In genomic region chr13:20401586-20401957, GRCh38 we compare ENCODE assay signal across 25 cellular contexts.
A peak's percentile ranks its signal among the peaks of the same experiment; 100 is the strongest.
DNase-seq lines count a peak whose midpoint lies in the region; TF ChIP-seq lines count a peak whose summit lies in the region.
"Had no signal": no experiment of that assay in that cellular context is flagged by ENCODE, and none has a peak within 500 bp of the region (broad histone marks: within the 10 kb centered on the region; RNA-seq: fewer than 3 reads in every experiment).

No MANE protein-coding gene starts in this region.

- H3K4me1 ChIP-seq in fibroblast of lung (ENCODE audit: control insufficient read depth, extremely low read depth, insufficient read depth, low read length) (no peaks in the 10 kb centered on the region), neuronal stem cell (ENCODE audit: control insufficient read depth in 2 of 2, insufficient read depth in 1 of 2, low read depth in 1 of 2, low read length in 2 of 2) (peaks cover 0 to 3% of the 10 kb centered on the region in 2 donors), uterus (no peaks in the 10 kb centered on the region)

- no peaks in the 10 kb centered on the region for H3K9me3 Mint-ChIP-seq in activated T-cell treated with anti-CD3 and anti-CD28 coated beads, Interleukin-2, amount 50 U/mL, for 24 hours
- peaks cover 2% of the 10 kb centered on the region for H3K9me3 Mint-ChIP-seq in progenitor cell of endocrine pancreas (ENCODE audit: low read depth)
- H3K9me3 Mint-ChIP-seq: CD4-positive, alpha-beta T cell; T-helper 1 cell treated with Interleukin-12 subunit alpha and Interleukin-12 subunit beta and Interleukin-4 antibody, amounts not matched to agents 30 μg/mL and 1 μg/mL, for 36 hours had no signal

- no peak overlapping the region for H2BK12ac ChIP-seq in neuronal stem cell (ENCODE audit: low read length)

- H3K18ac ChIP-seq in neuronal stem cell (ENCODE audit: low read length): no peak overlapping the region

- no peak overlapping the region for H3K14ac ChIP-seq in neuronal stem cell (ENCODE audit: low read length)

- no peaks in the 10 kb centered on the region for H4K20me1 ChIP-seq in fibroblast of lung (ENCODE audit: control insufficient read depth, extremely low read depth, insufficient read depth, low read length)

- H3K27me3 ChIP-seq in fibroblast of lung (ENCODE audit: control insufficient read depth, insufficient read depth, low read length): peaks cover 4% of the 10 kb centered on the region
- peaks cover 0 to 15% (median 0%) of the 10 kb centered on the region in 3 experiments for H3K27me3 ChIP-seq in neuronal stem cell (ENCODE audit: control insufficient read depth in 3 of 3, insufficient read depth in 3 of 3, low read depth in 1 of 3, low read length in 3 of 3)
- H3K27me3 ChIP-seq in uterus: no peaks in the 10 kb centered on the region
- H3K27me3 ChIP-seq: transverse colon had no signal

- no peak for TF ChIP-seq CTCF in fibroblast of lung (conservative IDR thresholded peaks at IDR 0.05 in 1 of 2, IDR thresholded peaks at IDR 0.05 in 1 of 2; ENCODE audit: low read depth in 1 of 2, low read length in 2 of 2)
- no peak for TF ChIP-seq CTCF in progenitor cell of endocrine pancreas (IDR thresholded peaks at IDR 0.05; ENCODE audit: unreplicated experiment)
- TF ChIP-seq CTCF in uterus (IDR thresholded peaks at IDR 0.05): no peak

- H3K9ac ChIP-seq in fibroblast of lung (ENCODE audit: insufficient read depth, low read length) (no peak overlapping the region), neuronal stem cell (ENCODE audit: low read depth, low read length, poor library complexity) (no peak overlapping the region)

- H2AK5ac ChIP-seq in neuronal stem cell (ENCODE audit: low read depth, low read length): no peak overlapping the region

- H3K4me3 ChIP-seq in fibroblast of lung (replicated peaks in 1 of 4; ENCODE audit: control extremely low read depth in 1 of 4, insufficient read depth in 1 of 4, low read depth in 3 of 4, low read length in 4 of 4) (no peak overlapping the region), neuronal stem cell (ENCODE audit: low read length in 2 of 2) (no peak overlapping the region), uterus (no peak overlapping the region)
- H3K4me3 ChIP-seq: transverse colon had no signal

- H3K4me1 Mint-ChIP-seq in activated T-cell treated with anti-CD3 and anti-CD28 coated beads, Interleukin-2, amount 50 U/mL, for 24 hours (ENCODE audit: low read depth): peaks cover 16% of the 10 kb centered on the region
- no peaks in the 10 kb centered on the region for H3K4me1 Mint-ChIP-seq in progenitor cell of endocrine pancreas (ENCODE audit: low read depth)
- H3K4me1 Mint-ChIP-seq: naive B cell had no signal

- no peak overlapping the region for H3K4ac ChIP-seq in neuronal stem cell (ENCODE audit: low read length)

- no peaks in the 10 kb centered on the region for H3K36me3 ChIP-seq in fibroblast of lung (ENCODE audit: control insufficient read depth, insufficient read depth, low read length)
- H3K36me3 ChIP-seq in neuronal stem cell (replicated peaks in 1 of 2; ENCODE audit: control insufficient read depth in 2 of 2, insufficient read depth in 2 of 2, low read length in 2 of 2): no peaks in the 10 kb centered on the region
- no peaks in the 10 kb centered on the region for H3K36me3 ChIP-seq in uterus
- H3K36me3 ChIP-seq: transverse colon had no signal

- peak overlapping the region; percentile 54 for H2BK5ac ChIP-seq in neuronal stem cell (ENCODE audit: low read length)

- H3K27ac ChIP-seq in fibroblast of lung (ENCODE audit: insufficient read depth, low read length): no peak overlapping the region
- no peak overlapping the region for H3K27ac ChIP-seq in neuronal stem cell (replicated peaks; ENCODE audit: low read length)
- no peak overlapping the region for H3K27ac ChIP-seq in uterus
- H3K27ac ChIP-seq: transverse colon had no signal

- H3K27me3 Mint-ChIP-seq in activated T-cell treated with anti-CD3 and anti-CD28 coated beads, Interleukin-2, amount 50 U/mL, for 24 hours: no peaks in the 10 kb centered on the region
- H3K27me3 Mint-ChIP-seq in progenitor cell of endocrine pancreas: peaks cover 19% of the 10 kb centered on the region
- H3K27me3 Mint-ChIP-seq: activated naive CD8-positive, alpha-beta T cell; CD4-positive, alpha-beta T cell had no signal

- H3K36me3 Mint-ChIP-seq in activated T-cell treated with anti-CD3 and anti-CD28 coated beads, Interleukin-2, amount 50 U/mL, for 24 hours (ENCODE audit: low read depth): peaks cover 5% of the 10 kb centered on the region
- no peaks in the 10 kb centered on the region for H3K36me3 Mint-ChIP-seq in progenitor cell of endocrine pancreas (ENCODE audit: insufficient read depth)

- intact Hi-C loops in uterus (cut with DNase I; ENCODE audit: low total_unique reads): no loop called here

- H3K4me3 Mint-ChIP-seq in activated T-cell treated with anti-CD3 and anti-CD28 coated beads, Interleukin-2, amount 50 U/mL, for 24 hours: no peak overlapping the region
- no peak overlapping the region for H3K4me3 Mint-ChIP-seq in progenitor cell of endocrine pancreas (ENCODE audit: low read depth)
- H3K4me3 Mint-ChIP-seq: activated naive CD8-positive, alpha-beta T cell; CD4-positive, alpha-beta T cell; T-helper 1 cell treated with Interleukin-12 subunit alpha and Interleukin-12 subunit beta and Interleukin-4 antibody, amounts not matched to agents 30 μg/mL and 1 μg/mL, for 36 hours had no signal

- H3K23ac ChIP-seq in neuronal stem cell (ENCODE audit: low read depth, low read length, poor library complexity): peak overlapping the region; percentile 46

- no CpG with 5 or more reads among the region's 6 CpGs for whole genome bisulfite sequencing in neuronal stem cell (ENCODE audit: extremely low coverage in 2 of 2, insufficient read length in 2 of 2, insufficient replicate concordance in 1 of 2), 2 donors

- DNase-seq in activated T-cell treated with anti-CD3 and anti-CD28 coated beads, Interleukin-2, amount 50 U/mL, for 24 hours: peak; percentile 3
- DNase-seq in activated T-cell treated with anti-CD3 and anti-CD28 coated beads, Interleukin-2, amount 50 U/mL, for 1 hour: no peak
- DNase-seq in fibroblast of lung (ENCODE audit: low read depth in 2 of 2): peak; percentile 23 to 31
- DNase-seq in neuronal stem cell (ENCODE audit: low spot score): no peak
- DNase-seq in HuH-7.5 (ENCODE audit: low spot score): no peak
- no peak for DNase-seq in progenitor cell of endocrine pancreas (ENCODE audit: low spot score, unreplicated experiment)
- DNase-seq in uterus: no peak
- DNase-seq in DMS53 (lab: John Stamatoyannopoulos, UW): no peak
- DNase-seq: activated CD4-positive, CD25-positive, alpha-beta regulatory T cell; anterior cingulate cortex; CD4-positive, alpha-beta T cell; GOT3; kidney; midbrain; naive B cell; NCI-H1092; NCI-H187; NCI-H510A treated with DMSO at 0.1 percent for 48 hours; nucleus accumbens; RPMI8226; stimulated activated CD4-positive, alpha-beta T cell treated with anti-CD3 and anti-CD28 coated beads, Interleukin-15, amount 100 ng/mL, for 24 hours; stimulated activated CD4-positive, alpha-beta T cell treated with anti-CD3 and anti-CD28 coated beads, Interleukin-4, amount 100 ng/mL, for 4 hours; transverse colon had no signal

- no peaks in the 10 kb centered on the region for H3K79me2 ChIP-seq in fibroblast of lung (ENCODE audit: control insufficient read depth, insufficient read depth, low read length)

- no peak overlapping the region for H2BK15ac ChIP-seq in neuronal stem cell (ENCODE audit: low read length)

- no peaks in the 10 kb centered on the region for H3K79me1 ChIP-seq in neuronal stem cell (ENCODE audit: low read depth, low read length)

- H3K4me2 ChIP-seq in fibroblast of lung (ENCODE audit: extremely low read depth, insufficient read depth, low read length) (no peak overlapping the region), neuronal stem cell (ENCODE audit: insufficient read depth, low read length, poor library complexity, severe bottlenecking) (no peak overlapping the region)

- H2BK120ac ChIP-seq in neuronal stem cell (ENCODE audit: low read depth, low read length): no peak overlapping the region

- H2AFZ ChIP-seq in fibroblast of lung (ENCODE audit: low read length) (no peak overlapping the region), neuronal stem cell (ENCODE audit: low read length) (no peak overlapping the region)

- no peak overlapping the region for H4K8ac ChIP-seq in neuronal stem cell (ENCODE audit: low read depth, low read length)

- no peak for TF ChIP-seq POLR2A in uterus (IDR thresholded peaks at IDR 0.05)

- H3K27ac Mint-ChIP-seq in activated T-cell treated with anti-CD3 and anti-CD28 coated beads, Interleukin-2, amount 50 U/mL, for 24 hours: no peak overlapping the region
- H3K27ac Mint-ChIP-seq in progenitor cell of endocrine pancreas: no peak overlapping the region
- H3K27ac Mint-ChIP-seq: activated naive CD8-positive, alpha-beta T cell; CD4-positive, alpha-beta T cell; T-helper 1 cell treated with Interleukin-12 subunit alpha and Interleukin-12 subunit beta and Interleukin-4 antibody, amounts not matched to agents 30 μg/mL and 1 μg/mL, for 36 hours had no signal

- H4K91ac ChIP-seq in neuronal stem cell (ENCODE audit: low read depth, low read length, poor library complexity): no peak overlapping the region

- H3K9me3 ChIP-seq in fibroblast of lung (ENCODE audit: control insufficient read depth, insufficient read depth, low read depth, low read length) (no peaks in the 10 kb centered on the region), neuronal stem cell (replicated peaks in 1 of 2; ENCODE audit: control insufficient read depth in 2 of 2, insufficient read depth in 1 of 2, low read depth in 1 of 2, low read length in 2 of 2) (no peaks in the 10 kb centered on the region), uterus (no peaks in the 10 kb centered on the region)
- H3K9me3 ChIP-seq: transverse colon had no signal

Comparison
In these comparisons a context has a peak if more than half of its experiments do, and no peak if none do; other contexts are left out.
1. DNase-seq: peak in activated T-cell treated with anti-CD3 and anti-CD28 coated beads, Interleukin-2, amount 50 U/mL, for 24 hours (single experiment) and fibroblast of lung (2 of 2); none in activated T-cell treated with anti-CD3 and anti-CD28 coated beads, Interleukin-2, amount 50 U/mL, for 1 hour (single experiment), neuronal stem cell (single experiment), HuH-7.5 (single experiment), progenitor cell of endocrine pancreas (single experiment), uterus (0 of 2) and DMS53 (single experiment).